31 cellular contexts compared by ENCODE assay signal in the genomic region with DNA sequence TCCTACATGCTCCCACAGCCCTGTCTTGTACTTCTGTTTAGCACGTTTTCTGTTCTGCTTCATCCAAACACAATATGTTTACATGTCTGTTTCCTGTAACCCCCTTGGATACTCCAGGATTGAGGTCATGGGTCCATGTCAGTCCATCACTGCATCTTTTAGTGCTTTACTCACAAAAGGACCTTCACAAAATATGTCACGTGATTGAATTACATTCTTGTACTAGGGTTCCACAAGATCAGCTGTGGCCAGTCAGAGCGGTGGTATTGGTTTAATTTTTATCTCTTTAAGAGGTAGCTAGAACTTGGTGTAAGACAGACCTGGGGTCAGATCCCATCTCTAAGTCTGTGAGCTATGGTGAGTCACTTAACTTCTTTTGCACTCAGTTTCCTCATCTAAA.
"Had no signal": no experiment of that assay in that cellular context is flagged by ENCODE, and none has a peak within 500 bp of the region (broad histone marks: within the 10 kb centered on the region; RNA-seq: fewer than 3 reads in every experiment).

No MANE protein-coding gene starts in this region.

- H3K4me1 ChIP-seq: neural progenitor cell, parathyroid adenoma, psoas muscle, spleen, suprapubic skin, testis, tibial artery, transverse colon, upper lobe of right lung, uterus had no signal

- H3K27ac ChIP-seq: neural progenitor cell, ovary, parathyroid adenoma, psoas muscle, skin epidermis, spleen, suprapubic skin, testis, tibial artery, transverse colon, upper lobe of right lung, uterus had no signal

- H3K36me3 Mint-ChIP-seq: naive thymus-derived CD8-positive, alpha-beta T cell; neural progenitor cell; stimulated activated memory B cell treated with anti-CD40 and anti-IgM and Interleukin-4, amounts not matched to agents 10 μg/mL and 1 μg/mL and 100 μg/mL, for 72 hours; type B pancreatic cell had no signal

- H3K4me1 Mint-ChIP-seq: naive thymus-derived CD8-positive, alpha-beta T cell; nephron; neural progenitor cell; stimulated activated memory B cell treated with anti-CD40 and anti-IgM and Interleukin-4, amounts not matched to agents 10 μg/mL and 1 μg/mL and 100 μg/mL, for 72 hours; stimulated activated naive CD8-positive, alpha-beta T cell treated with anti-CD3 and anti-CD28 coated beads, Interleukin-15, amount 100 ng/mL, for 72 hours had no signal

- H3K27ac Mint-ChIP-seq: naive thymus-derived CD8-positive, alpha-beta T cell; nephron; neural progenitor cell; progenitor cell of endocrine pancreas; stimulated activated memory B cell treated with anti-CD40 and anti-IgM and Interleukin-4, amounts not matched to agents 10 μg/mL and 1 μg/mL and 100 μg/mL, for 72 hours; stimulated activated naive CD8-positive, alpha-beta T cell treated with anti-CD3 and anti-CD28 coated beads, Interleukin-15, amount 100 ng/mL, for 72 hours; type B pancreatic cell had no signal

- H3K79me2 ChIP-seq: parathyroid adenoma had no signal

- H3K4me3 ChIP-seq: neural progenitor cell, ovary, psoas muscle, skin epidermis, smooth muscle cell, spleen, suprapubic skin, testis, tibial artery, transverse colon, upper lobe of right lung, uterus had no signal

- H3K4me2 ChIP-seq: neural progenitor cell, smooth muscle cell had no signal

- H3K27me3 Mint-ChIP-seq: progenitor cell of endocrine pancreas; stimulated activated naive CD8-positive, alpha-beta T cell treated with anti-CD3 and anti-CD28 coated beads, Interleukin-15, amount 100 ng/mL, for 72 hours; type B pancreatic cell had no signal

- H3K4me3 Mint-ChIP-seq: naive thymus-derived CD8-positive, alpha-beta T cell; nephron; neural progenitor cell; stimulated activated memory B cell treated with anti-CD40 and anti-IgM and Interleukin-4, amounts not matched to agents 10 μg/mL and 1 μg/mL and 100 μg/mL, for 72 hours; stimulated activated naive CD8-positive, alpha-beta T cell treated with anti-CD3 and anti-CD28 coated beads, Interleukin-15, amount 100 ng/mL, for 72 hours; type B pancreatic cell had no signal

- H3K9me3 Mint-ChIP-seq: naive thymus-derived CD8-positive, alpha-beta T cell; stimulated activated memory B cell treated with anti-CD40 and anti-IgM and Interleukin-4, amounts not matched to agents 10 μg/mL and 1 μg/mL and 100 μg/mL, for 72 hours; type B pancreatic cell had no signal

- DNase-seq: naive thymus-derived CD8-positive, alpha-beta T cell; occipital lobe; ovary; posterior cingulate gyrus; psoas muscle; right cardiac atrium; spleen; stimulated activated CD4-positive, alpha-beta T cell treated with anti-CD3 and anti-CD28 coated beads, Interleukin-12 subunit alpha, Interleukin-12 subunit beta, amount 100 ng/mL, for 4 hours; stimulated activated CD4-positive, alpha-beta T cell treated with anti-CD3 and anti-CD28 coated beads, Interleukin-1b, Interleukin-23, amount 100 ng/mL, for 48 hours; stimulated activated CD4-positive, alpha-beta T cell treated with anti-CD3 and anti-CD28 coated beads, Interleukin-4, amount 100 ng/mL, for 1 hour; stimulated activated CD4-positive, alpha-beta T cell treated with anti-CD3 and anti-CD28 coated beads, Interleukin-4, amount 100 ng/mL, for 4 hours; stimulated activated CD8-positive, alpha-beta memory T cell treated with anti-CD3 and anti-CD28 coated beads, Interleukin-4, amount 100 ng/mL, for 48 hours; stimulated activated naive CD4-positive, alpha-beta T cell; stimulated activated naive CD8-positive, alpha-beta T cell treated with anti-CD3 and anti-CD28 coated beads, Interleukin-15, amount 100 ng/mL, for 72 hours; stimulated activated naive CD8-positive, alpha-beta T cell treated with anti-CD3 and anti-CD28 coated beads, Interleukin-15, Interleukin-2, amounts not matched to agents 100 U/mL and 50 U/mL, for 24 hours; substantia nigra; testis; tibial artery; transverse colon; upper lobe of right lung; uterus had no signal

- H3K27me3 ChIP-seq: neural progenitor cell, ovary, suprapubic skin, testis, tibial artery, transverse colon, upper lobe of right lung, uterus had no signal

- H2AFZ ChIP-seq: neural progenitor cell, parathyroid adenoma had no signal

- H3K9me3 ChIP-seq: ovary, psoas muscle, spleen, suprapubic skin, testis, tibial artery, transverse colon, upper lobe of right lung, uterus had no signal

- H3K36me3 ChIP-seq: neural progenitor cell, ovary, spleen, suprapubic skin, tibial artery, transverse colon, upper lobe of right lung, uterus had no signal

- H3K9ac ChIP-seq: neural progenitor cell, parathyroid adenoma had no signal

- ATAC-seq: naive thymus-derived CD8-positive, alpha-beta T cell; psoas muscle; right cardiac atrium; sciatic nerve; stimulated activated memory B cell treated with anti-CD40 and anti-IgM and Interleukin-4, amounts not matched to agents 10 μg/mL and 1 μg/mL and 100 μg/mL, for 72 hours; stimulated activated naive CD8-positive, alpha-beta T cell treated with anti-CD3 and anti-CD28 coated beads, Interleukin-15, amount 100 ng/mL, for 72 hours; stimulated activated naive CD8-positive, alpha-beta T cell treated with anti-CD3 and anti-CD28 coated beads, Interleukin-15, Interleukin-2, amounts not matched to agents 100 U/mL and 50 U/mL, for 24 hours; upper lobe of right lung had no signal
